Comparison of ENCODE assay signal across 22 cellular contexts in genomic region chr4:38290914-38291313, GRCh38.
"Had no signal": no experiment of that assay in that cellular context is flagged by ENCODE, and none has a peak within 500 bp of the region (broad histone marks: within the 10 kb centered on the region; RNA-seq: fewer than 3 reads in every experiment).

No MANE protein-coding gene starts in this region.

- H3K4me2 ChIP-seq: hepatocyte had no signal

- DNase-seq: colonic mucosa; cortex of kidney; effector CD8-positive, alpha-beta T cell; erythroblast; esophagus squamous epithelium; foreskin melanocyte; gastrocnemius medialis; heart left ventricle; hypothalamus; left cardiac atrium; left lung; left ventricle myocardium superior; lower lobe of right lung; mucosa of descending colon; naive B cell had no signal

- H3K4me1 ChIP-seq: colonic mucosa, esophagus squamous epithelium, gastrocnemius medialis, heart left ventricle, left lung, lower lobe of right lung had no signal

- H3K4me3 ChIP-seq: colonic mucosa, esophagus squamous epithelium, gastrocnemius medialis, heart left ventricle, hepatocyte, left lung, lower lobe of right lung, mucosa of descending colon had no signal

- H3K79me2 ChIP-seq: hepatocyte had no signal

- H2AFZ ChIP-seq: hepatocyte had no signal

- H3K27me3 ChIP-seq: colonic mucosa, esophagus squamous epithelium, gastrocnemius medialis, heart left ventricle, hepatocyte, left lung had no signal

- H3K27ac ChIP-seq: colonic mucosa, epithelial cell of prostate, esophagus squamous epithelium, gastrocnemius medialis, heart left ventricle, hepatocyte, left lung, lower lobe of right lung had no signal

- ATAC-seq: esophagus mucosa, gastrocnemius medialis, heart left ventricle, left cardiac atrium, left lung, left ventricle myocardium superior, lower lobe of right lung, mucosa of descending colon had no signal

- H3K9me3 ChIP-seq: colonic mucosa, mucosa of descending colon had no signal

- H3K36me3 ChIP-seq: colonic mucosa, esophagus squamous epithelium, gastrocnemius medialis, heart left ventricle, left lung, lower lobe of right lung had no signal

- H3K4me3 Mint-ChIP-seq: dendritic cell treated with granulocyte-macrophage colony-stimulating factor and Interleukin-4, amounts not matched to agents 40 ng/mL and 50 ng/mL, for 4 days; mesothelial cell of epicardium; naive B cell had no signal

- H3K27ac Mint-ChIP-seq: dendritic cell treated with granulocyte-macrophage colony-stimulating factor and Interleukin-4, amounts not matched to agents 40 ng/mL and 50 ng/mL, for 4 days; mesothelial cell of epicardium; naive B cell had no signal

- H3K4me1 Mint-ChIP-seq: mesothelial cell of epicardium had no signal

- FAIRE-seq: islet of Langerhans, keratinocyte had no signal
